Comparison of ENCODE assay signal across 10 cellular contexts in the genomic region with DNA sequence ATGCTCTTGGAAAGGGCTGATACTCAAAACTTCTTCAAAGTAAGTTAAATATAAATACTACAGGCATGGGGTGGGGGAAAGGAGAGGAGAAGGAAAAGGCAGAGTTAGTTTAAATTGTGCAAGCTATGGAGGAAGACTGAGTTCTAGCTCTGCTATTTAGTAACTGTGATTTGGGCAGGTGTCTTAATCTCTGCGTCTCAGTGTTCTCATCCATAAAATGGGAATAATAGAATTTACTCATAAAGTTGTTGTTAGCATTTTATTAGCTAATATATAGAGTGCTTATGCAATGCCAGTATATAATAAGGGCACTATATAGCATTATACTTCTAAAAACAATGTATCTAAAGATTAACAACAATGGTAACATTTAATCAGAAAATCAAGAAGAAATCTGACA. TPM values are rescaled to one million over a fixed set of nuclear protein-coding genes. Genes with fewer than 3 reads are reported as not detected.
"Had no signal": no experiment of that assay in that cellular context is flagged by ENCODE, and none has a peak within 500 bp of the region (broad histone marks: within the 10 kb centered on the region; RNA-seq: fewer than 3 reads in every experiment).

No MANE protein-coding gene starts in this region.

- ATAC-seq: HepG2 had no signal

- DNase-seq: IMR-90, Karpas-422, KBM-7, KG1 had no signal

- H3K27ac Mint-ChIP-seq: IgD-negative memory B cell had no signal

- H3K27ac ChIP-seq: HL-60, KMS-11 had no signal

- H3K4me2 ChIP-seq: KMS-11 had no signal

- H3K36me3 Mint-ChIP-seq: IgD-negative memory B cell had no signal

- H3K9ac ChIP-seq: KMS-11 had no signal

- H3K4me3 Mint-ChIP-seq: IgD-negative memory B cell had no signal

- FAIRE-seq: HepG2, HTR-8/SVneo had no signal

RNA-seq across cellular contexts. Expression of a gene that starts 58.1 kb away (rescaled TPM):
- total RNA-seq: HepG2, HT-29 had no signal
- polyA plus RNA-seq: HepG2, IgD-negative memory B cell, IMR-90 had no signal
